Comparison of ENCODE assay signal across 15 cellular contexts in the genomic region with DNA sequence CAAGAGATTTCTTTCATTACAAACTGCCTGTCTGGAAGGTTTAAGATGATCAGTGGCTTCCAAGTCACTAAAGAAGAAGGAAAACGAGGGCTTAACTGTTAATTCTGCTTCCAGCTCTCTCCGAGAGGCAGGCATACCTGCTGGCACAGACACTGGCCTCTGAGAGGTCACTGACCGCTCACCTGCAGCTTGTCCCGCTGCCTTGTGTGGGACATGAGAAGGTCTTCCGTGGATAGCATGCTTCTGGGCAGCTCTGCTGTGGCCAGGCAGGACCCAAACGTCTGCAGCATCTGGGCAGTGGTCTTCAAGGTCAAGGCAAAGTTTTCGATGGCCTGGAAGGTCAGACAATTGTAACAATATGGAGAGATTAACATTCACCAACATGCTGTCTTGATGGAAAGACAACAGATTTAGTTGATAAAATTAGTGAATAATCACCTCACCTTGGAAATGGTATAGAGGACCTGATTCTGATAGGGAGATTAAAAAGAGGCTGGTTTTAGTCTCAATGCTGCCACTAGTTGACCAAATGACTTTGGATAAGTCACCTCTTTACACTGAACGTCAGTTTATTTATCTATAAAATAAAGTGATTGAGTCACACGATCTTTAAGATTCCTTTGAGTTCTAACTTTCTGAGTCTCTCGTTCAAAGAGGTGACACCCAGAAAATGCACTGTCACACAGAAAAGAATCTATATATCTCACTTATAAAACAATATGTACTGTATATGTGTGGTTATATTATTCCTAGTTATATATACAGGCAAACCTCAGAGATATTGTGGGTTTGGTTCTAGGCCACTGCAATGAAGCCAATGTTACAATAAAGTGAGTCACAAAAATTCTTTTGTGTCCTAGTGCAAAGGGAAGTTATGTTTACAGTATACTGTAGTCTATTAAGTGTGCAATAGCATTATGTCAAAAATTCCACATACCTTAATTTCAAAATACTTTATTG.
DNase-seq lines count a peak whose midpoint lies in the region; ATAC-seq and TF ChIP-seq lines count a peak whose summit lies in the region.
"Had no signal": no experiment of that assay in that cellular context is flagged by ENCODE, and none has a peak within 500 bp of the region (broad histone marks: within the 10 kb centered on the region; RNA-seq: fewer than 3 reads in every experiment).

No MANE protein-coding gene starts in this region.

- no peaks in the 10 kb centered on the region for H3K36me3 ChIP-seq in mucosa of rectum (ENCODE audit: control insufficient read depth in 2 of 2, insufficient read depth in 2 of 2, low read length in 2 of 2)
- H3K36me3 ChIP-seq: heart left ventricle, thyroid gland had no signal

- H3K4me3 ChIP-seq in epithelial cell of esophagus (ENCODE audit: low read length), result no peak overlapping the region
- no peak overlapping the region for H3K4me3 ChIP-seq in mucosa of rectum (ENCODE audit: low read length in 2 of 2)
- H3K4me3 ChIP-seq: heart left ventricle, thyroid gland had no signal

- H3K27ac ChIP-seq in RWPE1 (peak overlapping the region; percentile 73), mucosa of rectum (ENCODE audit: low read depth in 2 of 2, low read length in 2 of 2) (peak overlapping the region; percentile 10 to 77)
- H3K27ac ChIP-seq: heart left ventricle, thyroid gland had no signal

- DNase-seq in H4 (ENCODE audit: low spot score) (peak; percentile 35), RWPE1 (ENCODE audit: low spot score) (no peak), epithelial cell of esophagus (ENCODE audit: low read depth) (peak; percentile 44), GM19240 (ENCODE audit: insufficient read length, low spot score) (no peak), head of caudate nucleus (no peak), DMS79 (lab: John Stamatoyannopoulos, UW) (no peak)
- DNase-seq: activated CD8-positive, alpha-beta T cell treated with anti-CD3 and anti-CD28 coated beads for 36 hours; activated T-cell treated with anti-CD3 and anti-CD28 coated beads, Interleukin-2, amount 50 U/mL, for 72 hours; H9; heart left ventricle; NCI-H1417 treated with DMSO at 0.1 percent for 48 hours; thyroid gland had no signal

- H3K4me1 ChIP-seq in mucosa of rectum (ENCODE audit: control insufficient read depth in 2 of 2, insufficient read depth in 2 of 2, low read length in 2 of 2), result peaks cover 2 to 9% of the 10 kb centered on the region in 2 donors
- H3K4me1 ChIP-seq: thyroid gland had no signal

- H3K9ac ChIP-seq in mucosa of rectum (ENCODE audit: low read depth in 1 of 2, low read length in 2 of 2), result peak overlapping the region in 1 of 2 donors; percentile 5

- intact Hi-C loops in head of caudate nucleus (cut with DNase I), result no loop called here

- no peaks in the 10 kb centered on the region for H3K9me3 ChIP-seq in mucosa of rectum (ENCODE audit: control insufficient read depth in 2 of 2, low read length in 2 of 2)
- H3K9me3 ChIP-seq: heart left ventricle, thyroid gland had no signal

- POLR2A ChIA-PET in RWPE1 (lab: Yijun Ruan, JAX; ENCODE audit: low non-redundant PET), result no interaction called here

- H3K27me3 ChIP-seq in mucosa of rectum (ENCODE audit: control insufficient read depth in 2 of 2, insufficient read depth in 2 of 2, low read length in 2 of 2), result no peaks in the 10 kb centered on the region
- H3K27me3 ChIP-seq: heart left ventricle, thyroid gland had no signal

- TF ChIP-seq CTCF in RWPE1 (conservative IDR thresholded peaks at IDR 0.05; ENCODE audit: low read depth) (no peak), epithelial cell of esophagus (IDR thresholded peaks at IDR 0.05; ENCODE audit: insufficient read depth, low read depth, low read length, missing control alignments) (no peak)

- ATAC-seq in GM19351 (IDR thresholded peaks at IDR 0.05; ENCODE audit: unreplicated experiment), result no peak
- ATAC-seq: activated T-cell treated with anti-CD3 and anti-CD28 coated beads, Interleukin-2, amount 50 U/mL, for 72 hours; heart left ventricle; stimulated activated memory B cell treated with anti-CD40 and anti-IgM and Interleukin-4, amounts not matched to agents 10 μg/mL and 1 μg/mL and 100 μg/mL, for 72 hours had no signal

- CTCF ChIA-PET in RWPE1 (lab: Yijun Ruan, JAX), result no interaction called here

Comparison
In these comparisons a context has a peak if more than half of its experiments do, and no peak if none do; other contexts are left out.
1. DNase-seq: peak in H4 (single experiment) and epithelial cell of esophagus (single experiment); none in RWPE1 (single experiment), GM19240 (single experiment), head of caudate nucleus (0 of 42) and DMS79 (single experiment).